ENCODE assay signal across 9 cellular contexts in genomic region chr2:191521608-191522208, GRCh38.
DNase-seq lines count a peak whose midpoint lies in the region; ATAC-seq and TF ChIP-seq lines count a peak whose summit lies in the region.
"Had no signal": no experiment of that assay in that cellular context is flagged by ENCODE, and none has a peak within 500 bp of the region (broad histone marks: within the 10 kb centered on the region; RNA-seq: fewer than 3 reads in every experiment).

No MANE protein-coding gene starts in this region.

- H3K4me2 ChIP-seq in KMS-11 = no peak overlapping the region

- peak; percentile 84 for TF ChIP-seq CTCF in KMS-11 (conservative IDR thresholded peaks at IDR 0.05; ENCODE audit: low read depth, low read length)
- TF ChIP-seq CTCF in astrocyte of the spinal cord (IDR thresholded peaks at IDR 0.05; ENCODE audit: low read depth, low read length) = peak; percentile 76
- peak; percentile 71 for TF ChIP-seq CTCF in lung (IDR thresholded peaks at IDR 0.05; ENCODE audit: control extremely low read depth, extremely low read depth)

- no peak overlapping the region for H3K27ac ChIP-seq in KMS-11
- H3K27ac ChIP-seq in lung (ENCODE audit: low read depth in 1 of 2, low read length in 1 of 2) = no peak overlapping the region
- H3K27ac ChIP-seq: skin epidermis had no signal

- H3K4me3 ChIP-seq in KMS-11 (IDR thresholded peaks at IDR 0.05; ENCODE audit: insufficient read depth, low read depth, low read length) = no peak overlapping the region
- H3K4me3 ChIP-seq in astrocyte of the spinal cord (ENCODE audit: low read depth, low read length) = no peak overlapping the region
- no peak overlapping the region for H3K4me3 ChIP-seq in lung
- no peak overlapping the region for H3K4me3 ChIP-seq in H7 (ENCODE audit: insufficient read depth, low read depth, low read length)
- H3K4me3 ChIP-seq: skin epidermis had no signal

- no peak overlapping the region for H3K9ac ChIP-seq in KMS-11

- H3K27me3 ChIP-seq in KMS-11 (ENCODE audit: insufficient read depth, low read depth) (no peaks in the 10 kb centered on the region), lung (ENCODE audit: control insufficient read depth, insufficient read depth) (no peaks in the 10 kb centered on the region), H7 (ENCODE audit: control insufficient read depth, insufficient read depth, low read length) (no peaks in the 10 kb centered on the region)

- ATAC-seq in lung (ENCODE audit: insufficient read depth, low FRiP score) (no peak), GM18868 (IDR thresholded peaks at IDR 0.05; ENCODE audit: unreplicated experiment) (no peak), GM21526 (IDR thresholded peaks at IDR 0.05; ENCODE audit: low FRiP score, unreplicated experiment) (no peak)

- DNase-seq in DMS53 treated with DMSO at 0.1 percent for 48 hours (lab: John Stamatoyannopoulos, UW; ENCODE audit: unreplicated experiment) (peak; percentile 30), astrocyte of the spinal cord (ENCODE audit: low read depth, low spot score) (peak; percentile 48), lung (ENCODE audit: low spot score) (no peak), H7 (no peak)
- no peak for DNase-seq in activated CD8-positive, alpha-beta memory T cell treated with anti-CD3 and anti-CD28 coated beads, Interleukin-2, amount 50 U/mL, for 48 hours

- H2AFZ ChIP-seq in KMS-11 (ENCODE audit: low read depth) = no peak overlapping the region

- no peaks in the 10 kb centered on the region for H4K20me1 ChIP-seq in KMS-11 (ENCODE audit: insufficient read depth)

- H3K36me3 ChIP-seq in KMS-11 (ENCODE audit: insufficient read depth) = no peaks in the 10 kb centered on the region
- no peaks in the 10 kb centered on the region for H3K36me3 ChIP-seq in lung (ENCODE audit: control insufficient read depth in 2 of 2, insufficient read depth in 2 of 2, low read length in 2 of 2)
- H3K36me3 ChIP-seq in H7 (replicated peaks; ENCODE audit: control insufficient read depth, insufficient read depth, low read length) = no peaks in the 10 kb centered on the region

- no peaks in the 10 kb centered on the region for H3K9me3 ChIP-seq in lung (ENCODE audit: control insufficient read depth in 2 of 2, insufficient read depth in 1 of 2, low read length in 1 of 2)

- H3K79me2 ChIP-seq in KMS-11 (ENCODE audit: insufficient read depth, low read depth) = no peaks in the 10 kb centered on the region

- WGBS in lung, 2 donors = 33 to 54% methylated on average over 1 of the region's 1 CpG

- H3K4me1 ChIP-seq in KMS-11 (ENCODE audit: low read depth, poor library complexity, severe bottlenecking) (no peaks in the 10 kb centered on the region), lung (ENCODE audit: control insufficient read depth in 2 of 2, insufficient read depth in 2 of 2, low read length in 2 of 2) (no peaks in the 10 kb centered on the region)

- in situ Hi-C loops in astrocyte of the spinal cord (cut with HindIII; ENCODE audit: low sequenced_read_pairs) = loop anchor here (25.0 kb wide), 1 partner anchor 359 kb away; the partner anchor contains the start of gene STAT4

Comparison
In these comparisons a context has a peak if more than half of its experiments do, and no peak if none do; other contexts are left out.
1. DNase-seq: peak in DMS53 treated with DMSO at 0.1 percent for 48 hours (single experiment) and astrocyte of the spinal cord (single experiment); none in lung (single experiment), H7 (single experiment) and activated CD8-positive, alpha-beta memory T cell treated with anti-CD3 and anti-CD28 coated beads, Interleukin-2, amount 50 U/mL, for 48 hours (single experiment).
2. Peak in every context shown above with its lines, with median percentiles within 50 percentile points of each other: CTCF ChIP-seq.